18 cellular contexts compared by ENCODE assay signal in genomic region chr17:41580651-41581365, GRCh38. TPM values are rescaled to one million over a fixed set of nuclear protein-coding genes. Genes with fewer than 3 reads are reported as not detected.
"Had no signal": no experiment of that assay in that cellular context is flagged by ENCODE, and none has a peak within 500 bp of the region (broad histone marks: within the 10 kb centered on the region; RNA-seq: fewer than 3 reads in every experiment).

No MANE protein-coding gene starts in this region.

- H3K36me3 ChIP-seq: transverse colon had no signal

- FAIRE-seq: endothelial cell of umbilical vein had no signal

- ATAC-seq: activated CD8-positive, alpha-beta memory T cell treated with anti-CD3 and anti-CD28 coated beads, Interleukin-2, amount 10 ng/mL, durations not matched to agents 7 days and 5 days; activated naive CD4-positive, alpha-beta T cell treated with anti-CD3 and anti-CD28 coated beads, Interleukin-2, amount 50 U/mL, for 72 hours; left colon; stimulated activated effector memory CD8-positive, alpha-beta T cell treated with anti-CD3 and anti-CD28 coated beads, Interleukin-12 subunit alpha, Interleukin-12 subunit beta, amount 100 ng/mL, for 72 hours had no signal

- H3K9me3 ChIP-seq: transverse colon had no signal

- H3K27ac ChIP-seq: transverse colon had no signal

- DNase-seq: activated CD4-positive, alpha-beta T cell treated with anti-CD3 and anti-CD28 coated beads, Interleukin-2, amount 50 U/mL, for 4 hours; activated CD4-positive, CD25-positive, alpha-beta regulatory T cell treated with anti-CD3 and anti-CD28 coated beads, Interleukin-2, amount 50 U/mL, for 72 hours; activated CD8-positive, alpha-beta memory T cell treated with anti-CD3 and anti-CD28 coated beads, Interleukin-2, amount 10 ng/mL, durations not matched to agents 7 days and 5 days; activated effector memory CD4-positive, alpha-beta T cell treated with anti-CD3 and anti-CD28 coated beads, Interleukin-2, amount 50 U/mL, for 16 hours; activated T-cell treated with anti-CD3 and anti-CD28 coated beads, Interleukin-2, amount 50 U/mL, for 24 hours; amygdala; left colon; naive B cell; retina; T-helper 9 cell; transverse colon had no signal

- H3K4me1 Mint-ChIP-seq: activated CD8-positive, alpha-beta memory T cell treated with anti-CD3 and anti-CD28 coated beads, Interleukin-2, amount 10 ng/mL, durations not matched to agents 7 days and 5 days; brain; stimulated activated effector memory CD8-positive, alpha-beta T cell treated with anti-CD3 and anti-CD28 coated beads, Interleukin-12 subunit alpha, Interleukin-12 subunit beta, amount 100 ng/mL, for 72 hours had no signal

- H3K9me3 Mint-ChIP-seq: activated naive CD4-positive, alpha-beta T cell treated with anti-CD3 and anti-CD28 coated beads, Interleukin-2, amount 50 U/mL, for 72 hours; activated T-cell treated with anti-CD3 and anti-CD28 coated beads, Interleukin-2, amount 50 U/mL, for 24 hours; stimulated activated effector memory CD8-positive, alpha-beta T cell treated with anti-CD3 and anti-CD28 coated beads, Interleukin-12 subunit alpha, Interleukin-12 subunit beta, amount 100 ng/mL, for 72 hours had no signal

- H3K36me3 Mint-ChIP-seq: activated CD8-positive, alpha-beta memory T cell treated with anti-CD3 and anti-CD28 coated beads, Interleukin-2, amount 10 ng/mL, durations not matched to agents 7 days and 5 days; activated naive CD4-positive, alpha-beta T cell treated with anti-CD3 and anti-CD28 coated beads, Interleukin-2, amount 50 U/mL, for 72 hours; brain; stimulated activated effector memory CD8-positive, alpha-beta T cell treated with anti-CD3 and anti-CD28 coated beads, Interleukin-12 subunit alpha, Interleukin-12 subunit beta, amount 100 ng/mL, for 72 hours had no signal

- H3K4me3 Mint-ChIP-seq: activated CD8-positive, alpha-beta memory T cell treated with anti-CD3 and anti-CD28 coated beads, Interleukin-2, amount 10 ng/mL, durations not matched to agents 7 days and 5 days; activated T-cell treated with anti-CD3 and anti-CD28 coated beads, Interleukin-2, amount 50 U/mL, for 24 hours; brain; naive B cell; stimulated activated effector memory CD8-positive, alpha-beta T cell treated with anti-CD3 and anti-CD28 coated beads, Interleukin-12 subunit alpha, Interleukin-12 subunit beta, amount 100 ng/mL, for 72 hours had no signal

- H3K27ac Mint-ChIP-seq: activated CD8-positive, alpha-beta memory T cell treated with anti-CD3 and anti-CD28 coated beads, Interleukin-2, amount 10 ng/mL, durations not matched to agents 7 days and 5 days; activated naive CD4-positive, alpha-beta T cell treated with anti-CD3 and anti-CD28 coated beads, Interleukin-2, amount 50 U/mL, for 72 hours; activated T-cell treated with anti-CD3 and anti-CD28 coated beads, Interleukin-2, amount 50 U/mL, for 24 hours; stimulated activated effector memory CD8-positive, alpha-beta T cell treated with anti-CD3 and anti-CD28 coated beads, Interleukin-12 subunit alpha, Interleukin-12 subunit beta, amount 100 ng/mL, for 72 hours had no signal

- H3K4me3 ChIP-seq: lung, transverse colon had no signal

RNA-seq across cellular contexts. Expression of gene KRT14, which starts 5.9 kb away (rescaled TPM):
- total RNA-seq: activated CD8-positive, alpha-beta memory T cell treated with anti-CD3 and anti-CD28 coated beads, Interleukin-2, amount 10 ng/mL, durations not matched to agents 7 days and 5 days; activated naive CD4-positive, alpha-beta T cell treated with anti-CD3 and anti-CD28 coated beads, Interleukin-2, amount 50 U/mL, for 72 hours; cerebellum had no signal

RNA-seq across cellular contexts. Expression of gene KRT9, which starts 8.9 kb away (rescaled TPM):
- total RNA-seq: activated CD8-positive, alpha-beta memory T cell treated with anti-CD3 and anti-CD28 coated beads, Interleukin-2, amount 10 ng/mL, durations not matched to agents 7 days and 5 days; activated naive CD4-positive, alpha-beta T cell treated with anti-CD3 and anti-CD28 coated beads, Interleukin-2, amount 50 U/mL, for 72 hours; cerebellum; endothelial cell of umbilical vein; left colon; lung; skeletal muscle tissue; transverse colon had no signal
- polyA plus RNA-seq: endothelial cell of umbilical vein, lung had no signal

RNA-seq across cellular contexts. Expression of gene KRT16, which starts 31.8 kb away (rescaled TPM):
- total RNA-seq: activated CD8-positive, alpha-beta memory T cell treated with anti-CD3 and anti-CD28 coated beads, Interleukin-2, amount 10 ng/mL, durations not matched to agents 7 days and 5 days; activated naive CD4-positive, alpha-beta T cell treated with anti-CD3 and anti-CD28 coated beads, Interleukin-2, amount 50 U/mL, for 72 hours; cerebellum; endothelial cell of umbilical vein; left colon had no signal
- polyA plus RNA-seq: endothelial cell of umbilical vein had no signal

RNA-seq across cellular contexts. Expression of gene KRT19, which starts 52.7 kb away (rescaled TPM):
- total RNA-seq: activated CD8-positive, alpha-beta memory T cell treated with anti-CD3 and anti-CD28 coated beads, Interleukin-2, amount 10 ng/mL, durations not matched to agents 7 days and 5 days; activated naive CD4-positive, alpha-beta T cell treated with anti-CD3 and anti-CD28 coated beads, Interleukin-2, amount 50 U/mL, for 72 hours; skeletal muscle tissue had no signal
